8 cellular contexts compared by ENCODE assay signal in genomic region chr19:42528354-42529247, GRCh38. TPM values are rescaled to one million over a fixed set of nuclear protein-coding genes. Genes with fewer than 3 reads are reported as not detected.
DNase-seq lines count a peak whose midpoint lies in the region; ATAC-seq, FAIRE-seq and TF ChIP-seq lines count a peak whose summit lies in the region.

Gene CEACAM1, minus strand, starts transcription at chr19:42528481. Its CDS starts 107 bp downstream, at chr19:42528374.

- 0 out of 2 replicates have a peak within 1 kb of the TSS, but pooled peaks have one; percentile 3 for H3K4me3 ChIP-seq in Caco-2 (ENCODE audit: low read depth, low read length)

- ATAC-seq in activated CD8-positive, alpha-beta T cell treated with anti-CD3 and anti-CD28 coated beads for 36 hours: peak; percentile 78
- ATAC-seq in GM19324 (IDR thresholded peaks at IDR 0.05; ENCODE audit: low FRiP score, unreplicated experiment): no peak

- peaks cover 32% of the 10 kb centered on the region for H3K4me1 Mint-ChIP-seq in Caco-2 (ENCODE audit: low read depth, unreplicated experiment)
- peaks cover 27% of the 10 kb centered on the region for H3K4me1 Mint-ChIP-seq in activated CD8-positive, alpha-beta T cell treated with anti-CD3 and anti-CD28 coated beads for 36 hours (ENCODE audit: low read depth)

- no peaks in the 10 kb centered on the region for H3K27me3 ChIP-seq in Caco-2 (replicated peaks; ENCODE audit: control insufficient read depth, insufficient read depth, low read length)

- no peaks in the 10 kb centered on the region for H3K36me3 Mint-ChIP-seq in Caco-2 (ENCODE audit: insufficient read depth, unreplicated experiment)
- H3K36me3 Mint-ChIP-seq in activated CD8-positive, alpha-beta T cell treated with anti-CD3 and anti-CD28 coated beads for 36 hours (ENCODE audit: low read depth): no peaks in the 10 kb centered on the region

- H3K27ac Mint-ChIP-seq in Caco-2 (ENCODE audit: unreplicated experiment): peak within 1 kb of the TSS; percentile 27
- H3K27ac Mint-ChIP-seq in activated CD8-positive, alpha-beta T cell treated with anti-CD3 and anti-CD28 coated beads for 36 hours: peak within 1 kb of the TSS; percentile 94

- H3K4me1 ChIP-seq in Caco-2: peaks cover 17% of the 10 kb centered on the region

- H3K9me3 ChIP-seq in Caco-2: no peaks in the 10 kb centered on the region

- H3K27me3 Mint-ChIP-seq in Caco-2 (ENCODE audit: insufficient read depth, unreplicated experiment): no peaks in the 10 kb centered on the region
- H3K27me3 Mint-ChIP-seq in activated CD8-positive, alpha-beta T cell treated with anti-CD3 and anti-CD28 coated beads for 36 hours: no peaks in the 10 kb centered on the region

- H3K36me3 ChIP-seq in Caco-2 (ENCODE audit: control insufficient read depth, insufficient read depth, low read length): no peaks in the 10 kb centered on the region

- no TSS peak for BruUV-seq in Caco-2 (replicated peaks; lab: Mats Ljungman, UMichigan)

- no peak for FAIRE-seq in frontal cortex (lab: Jason Lieb, UNC)

- intact Hi-C loops in Caco-2 (cut with micrococcal nuclease; ENCODE audit: unreplicated experiment): loop anchor here (1.0 kb wide), 5 partner anchors 30 to 90 kb away; no protein-coding TSS in a partner anchor
- intact Hi-C loops in activated CD8-positive, alpha-beta T cell treated with anti-CD3 and anti-CD28 coated beads for 36 hours (cut with micrococcal nuclease): loop anchor here (1.0 kb wide), 1 partner anchor 78 kb away; no protein-coding TSS in a partner anchor

- POLR2A ChIA-PET in Caco-2 (lab: Charles Lee): interaction anchor here (0.8 kb wide), 1 partner anchor 132 kb away, joined by 3 read pairs; no protein-coding TSS in a partner anchor
- POLR2A ChIA-PET in activated CD8-positive, alpha-beta T cell treated with anti-CD3 and anti-CD28 coated beads for 36 hours (lab: Charles Lee): interaction anchor here (1.0 kb wide), 1 partner anchor 78 kb away, joined by 3 read pairs; no protein-coding TSS in a partner anchor

- no peak for TF ChIP-seq CTCF in Caco-2 (IDR thresholded peaks at IDR 0.05; ENCODE audit: insufficient read depth in 1 of 2, low read depth in 1 of 2, low read length in 1 of 2, severe bottlenecking in 1 of 2, unreplicated experiment in 1 of 2)
- no peak for TF ChIP-seq CTCF in activated CD8-positive, alpha-beta T cell treated with anti-CD3 and anti-CD28 coated beads for 36 hours (IDR thresholded peaks at IDR 0.05)

- CTCF ChIA-PET in Caco-2 (lab: Charles Lee): interaction anchor here (0.6 to 4.6 kb wide), 10 partner anchors 8 to 120 kb away, joined by 3 to 70 read pairs (median 6); no protein-coding TSS in a partner anchor
- CTCF ChIA-PET in activated CD8-positive, alpha-beta T cell treated with anti-CD3 and anti-CD28 coated beads for 36 hours (lab: Charles Lee): interaction anchor here (0.8 to 6.7 kb wide), 24 partner anchors 9 to 128 kb away, joined by 3 to 138 read pairs (median 5); partner anchors contain the start of gene CXCL17

- DNase-seq in Caco-2 (peak; percentile 33 to 65), HT-29 (ENCODE audit: low spot score) (peak; percentile 95), germinal center (ENCODE audit: low spot score) (peak; percentile 53), frontal cortex (ENCODE audit: low spot score in 2 of 2) (no peak), SKM-1 (lab: John Stamatoyannopoulos, UW; ENCODE audit: unreplicated experiment) (no peak)
- DNase-seq in activated CD8-positive, alpha-beta T cell treated with anti-CD3 and anti-CD28 coated beads for 36 hours: peak; percentile 75
- peak; percentile 43 for DNase-seq in stimulated activated CD4-positive, alpha-beta T cell treated with anti-CD3 and anti-CD28 coated beads, Interleukin-12 subunit alpha, Interleukin-12 subunit beta, amount 100 ng/mL, for 4 hours

- no peaks in the 10 kb centered on the region for H3K9me3 Mint-ChIP-seq in Caco-2 (ENCODE audit: unreplicated experiment)
- no peaks in the 10 kb centered on the region for H3K9me3 Mint-ChIP-seq in activated CD8-positive, alpha-beta T cell treated with anti-CD3 and anti-CD28 coated beads for 36 hours

- H3K4me3 Mint-ChIP-seq in Caco-2 (ENCODE audit: unreplicated experiment): peak within 1 kb of the TSS; percentile 27
- peak within 1 kb of the TSS; percentile 72 for H3K4me3 Mint-ChIP-seq in activated CD8-positive, alpha-beta T cell treated with anti-CD3 and anti-CD28 coated beads for 36 hours

RNA-seq across cellular contexts. Expression of gene CEACAM1, which starts in this region (rescaled TPM):
- total RNA-seq in Caco-2 (2022) (7.1 and 9.9 TPM in 2 replicates), frontal cortex (not detected)
- 29.4 and 39.6 TPM in 2 replicates for total RNA-seq in HT-29 (2014; rRNA removed; shearing (Covaris generic))
- 1 to 10 TPM; 5.2 to 5.3 TPM for total RNA-seq in activated CD8-positive, alpha-beta T cell treated with anti-CD3 and anti-CD28 coated beads for 36 hours

Comparison
In these comparisons a context has a peak if more than half of its experiments do, and no peak if none do; other contexts are left out.
1. DNase-seq: peak in Caco-2 (2 of 2), HT-29 (single experiment), activated CD8-positive, alpha-beta T cell treated with anti-CD3 and anti-CD28 coated beads for 36 hours (single experiment), germinal center (single experiment) and stimulated activated CD4-positive, alpha-beta T cell treated with anti-CD3 and anti-CD28 coated beads, Interleukin-12 subunit alpha, Interleukin-12 subunit beta, amount 100 ng/mL, for 4 hours (single experiment); none in frontal cortex (0 of 2) and SKM-1 (single experiment).